In the genomic region with DNA sequence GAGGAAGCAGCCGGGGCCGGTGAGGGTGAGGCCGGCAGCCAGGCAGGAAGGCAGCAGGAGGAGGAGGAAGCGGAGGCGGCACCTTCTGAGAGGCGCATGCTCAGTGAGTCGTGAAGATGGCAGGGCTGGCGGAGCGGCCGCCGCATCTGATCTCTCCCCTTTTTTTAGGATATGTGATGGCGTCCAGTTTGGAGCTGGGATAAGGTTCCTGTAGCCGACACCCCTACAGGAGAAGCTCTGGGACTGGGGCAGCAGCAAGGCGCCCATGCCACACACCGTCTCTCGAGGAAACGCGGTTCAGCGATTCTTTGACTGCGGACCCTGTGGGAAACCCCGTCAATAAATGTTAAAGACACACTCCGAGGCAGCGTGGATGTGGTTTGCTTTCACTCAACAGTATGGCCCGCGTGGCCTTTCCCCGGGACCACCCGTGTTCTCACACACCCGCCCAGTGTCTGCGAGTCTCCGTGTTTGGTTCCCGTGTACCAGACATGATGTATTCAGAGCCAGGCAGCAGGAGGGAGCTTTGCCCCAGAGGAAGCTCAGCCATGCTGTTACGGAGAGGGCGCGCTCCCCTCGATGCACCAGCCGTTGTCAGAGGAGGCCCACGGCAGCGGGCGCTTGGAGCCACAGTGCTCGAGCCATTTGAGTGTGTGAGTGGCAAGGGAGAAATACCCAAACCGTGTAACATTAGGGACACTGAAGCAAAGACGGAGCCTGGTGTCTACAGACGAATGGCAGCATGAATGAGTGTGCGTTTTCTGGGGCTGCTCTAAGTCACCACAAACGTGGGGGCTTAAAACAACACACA, we compare ENCODE assay signal across 8 cellular contexts. TPM values are rescaled to one million over a fixed set of nuclear protein-coding genes. Genes with fewer than 3 reads are reported as not detected.
DNase-seq lines count a peak whose midpoint lies in the region; ATAC-seq and TF ChIP-seq lines count a peak whose summit lies in the region.

No MANE protein-coding gene starts in this region.

- H3K4me3 Mint-ChIP-seq in CD14-positive monocyte: peak overlapping the region; percentile 75 to 90

- peaks cover 0 to 2% (median 0%) of the 10 kb centered on the region in 3 donors for H3K27me3 Mint-ChIP-seq in CD14-positive monocyte (ENCODE audit: low read depth in 3 of 3)

- peak; percentile 55 for ATAC-seq in HG03342 (IDR thresholded peaks at IDR 0.05; ENCODE audit: unreplicated experiment)
- ATAC-seq in left colon: no peak

- H3K9me3 Mint-ChIP-seq in CD14-positive monocyte: peaks cover 0 to 2% (median 0%) of the 10 kb centered on the region in 7 donors

- H3K27ac Mint-ChIP-seq in CD14-positive monocyte: peak overlapping the region; percentile 42 to 92 (median 88)

- peaks cover 59 to 74% of the 10 kb centered on the region in 2 donors for H3K36me3 Mint-ChIP-seq in CD14-positive monocyte

- H3K27me3 ChIP-seq in SJCRH30: no peaks in the 10 kb centered on the region

- CTCF ChIA-PET in RWPE1 (lab: Yijun Ruan, JAX): no interaction called here

- DNase-seq in CD14-positive monocyte (ENCODE audit: low spot score) (peak; percentile 87), left colon (peak; percentile 43 to 64), RWPE1 (ENCODE audit: low spot score) (no peak), SJCRH30 (no peak), H4 (ENCODE audit: low spot score) (no peak)
- DNase-seq in activated T-cell treated with anti-CD3 and anti-CD28 coated beads, Interleukin-2, amount 50 U/mL, for 48 hours: peak; percentile 81 to 82
- DNase-seq in stimulated activated CD8-positive, alpha-beta memory T cell treated with anti-CD3 and anti-CD28 coated beads, Interleukin-2, amount 100 ng/mL, for 1 hour (ENCODE audit: low read depth in 2 of 2): peak; percentile 37 to 48

- H3K27ac ChIP-seq in RWPE1 (no peak overlapping the region), SJCRH30 (no peak overlapping the region)

- no peaks in the 10 kb centered on the region for H3K9me3 ChIP-seq in SJCRH30 (replicated peaks)

- no peaks in the 10 kb centered on the region; the same call in 1 of the 2 replicates for H3K36me3 ChIP-seq in SJCRH30

- no peak for TF ChIP-seq CTCF in CD14-positive monocyte (IDR thresholded peaks at IDR 0.05)
- no peak for TF ChIP-seq CTCF in RWPE1 (conservative IDR thresholded peaks at IDR 0.05; ENCODE audit: low read depth)

- 0 out of 2 replicates have a peak, but pooled peaks cover 2% of the 10 kb centered on the region for H3K4me1 ChIP-seq in SJCRH30

- intact Hi-C loops in CD14-positive monocyte (cut with micrococcal nuclease) (loop anchor here in 1 of 2 donors (10.0 kb wide), 1 partner anchor 178 kb away; no protein-coding TSS in a partner anchor), left colon (cut with DNase I, micrococcal nuclease) (loop anchor here (5.0 to 10.0 kb wide), 3 partner anchors 88 to 631 kb away; no protein-coding TSS in a partner anchor)

- peaks cover 20% of the 10 kb centered on the region for H3K4me1 Mint-ChIP-seq in CD14-positive monocyte

- POLR2A ChIA-PET in RWPE1 (lab: Yijun Ruan, JAX; ENCODE audit: low non-redundant PET): no interaction called here

- H3K4me3 ChIP-seq in SJCRH30: no peak overlapping the region

RNA-seq across cellular contexts. Expression of a gene that starts 27.7 kb away (rescaled TPM):
- 10 to 100 TPM; 13.4 to 17.9 TPM for polyA plus RNA-seq in CD14-positive monocyte
- total RNA-seq in left colon: 10 to 100 TPM in 1 of 2 donors, 1 to 10 TPM in 1; 7.8 to 13.5 TPM
- total RNA-seq in SJCRH30 (2014; rRNA removed; shearing (Covaris generic)): not detected in 2 replicates
- total RNA-seq in H4 (2014; rRNA removed; shearing (Covaris generic)): 28.3 and 32.7 TPM in 2 replicates

RNA-seq across cellular contexts. Expression of a gene that starts 41.1 kb away (rescaled TPM):
- polyA plus RNA-seq in CD14-positive monocyte: 10 to 100 TPM; 62.5 to 70.0 TPM
- 10 to 100 TPM; 47.1 to 59.3 TPM for total RNA-seq in left colon
- 45.8 and 49.1 TPM in 2 replicates for total RNA-seq in SJCRH30 (2014; rRNA removed; shearing (Covaris generic))
- 47.3 and 82.4 TPM in 2 replicates for total RNA-seq in H4 (2014; rRNA removed; shearing (Covaris generic))

Comparison
In these comparisons a context has a peak if more than half of its experiments do, and no peak if none do; other contexts are left out.
1. DNase-seq: peak in CD14-positive monocyte (single experiment), activated T-cell treated with anti-CD3 and anti-CD28 coated beads, Interleukin-2, amount 50 U/mL, for 48 hours (2 of 2), left colon (2 of 2) and stimulated activated CD8-positive, alpha-beta memory T cell treated with anti-CD3 and anti-CD28 coated beads, Interleukin-2, amount 100 ng/mL, for 1 hour (2 of 2); none in RWPE1 (single experiment), SJCRH30 (0 of 2) and H4 (single experiment).